19 cellular contexts compared by ENCODE assay signal in genomic region chr22:19912236-19912999, GRCh38. TPM values are rescaled to one million over a fixed set of nuclear protein-coding genes. Genes with fewer than 3 reads are reported as not detected.
A peak's percentile ranks its signal among the peaks of the same experiment; 100 is the strongest.
DNase-seq lines count a peak whose midpoint lies in the region; ATAC-seq and TF ChIP-seq lines count a peak whose summit lies in the region.
"Had no signal": no experiment of that assay in that cellular context is flagged by ENCODE, and none has a peak within 500 bp of the region (broad histone marks: within the 10 kb centered on the region; RNA-seq: fewer than 3 reads in every experiment).

No MANE protein-coding gene starts in this region.

- no peaks in the 10 kb centered on the region for H3K27me3 ChIP-seq in testis
- H3K27me3 ChIP-seq: body of pancreas, heart left ventricle, upper lobe of left lung had no signal

- no peaks in the 10 kb centered on the region for H3K4me1 ChIP-seq in testis
- H3K4me1 ChIP-seq: body of pancreas, heart left ventricle, upper lobe of left lung had no signal

- whole genome bisulfite sequencing in testis, 2 donors = 57 to 66% methylated on average over 7 to 18 of the region's 20 CpGs

- no peak for ATAC-seq in GM21360 (IDR thresholded peaks at IDR 0.05; ENCODE audit: unreplicated experiment)
- no peak for ATAC-seq in HG03196 (IDR thresholded peaks at IDR 0.05; ENCODE audit: unreplicated experiment)
- ATAC-seq: body of pancreas, T-helper 17 cell had no signal

- peak; percentile 11 for TF ChIP-seq CTCF in fibroblast of villous mesenchyme (IDR thresholded peaks at IDR 0.05; ENCODE audit: insufficient read depth, low read depth, low read length)
- no peak for TF ChIP-seq CTCF in testis (IDR thresholded peaks at IDR 0.05)

- no peak for TF ChIP-seq POLR2A in testis (IDR thresholded peaks at IDR 0.05)

- H3K4me3 ChIP-seq in fibroblast of villous mesenchyme (ENCODE audit: low read depth, low read length) (no peak overlapping the region), testis (no peak overlapping the region)
- H3K4me3 ChIP-seq: body of pancreas, heart left ventricle, smooth muscle cell, upper lobe of left lung had no signal

- intact Hi-C loops in testis (cut with DNase I; ENCODE audit: low total_unique reads) = loop anchor here (5.0 kb wide), 1 partner anchor 180 kb away; no protein-coding TSS in a partner anchor

- peak; percentile 27 for DNase-seq in NCI-H82 (lab: John Stamatoyannopoulos, UW)
- no peak for DNase-seq in NCI-H82 treated with DMSO at 0.1 percent for 48 hours (lab: John Stamatoyannopoulos, UW; ENCODE audit: unreplicated experiment)
- no peak for DNase-seq in fibroblast of villous mesenchyme (ENCODE audit: low read depth)
- DNase-seq in testis = peak; percentile 45
- DNase-seq: activated naive CD4-positive, alpha-beta T cell treated with anti-CD3 and anti-CD28 coated beads for 36 hours; body of pancreas; DMS79; heart left ventricle; midbrain; NCI-H1417; NCI-H226; SHP77; T-helper 17 cell; upper lobe of left lung had no signal

- H3K36me3 ChIP-seq in testis (ENCODE audit: low read depth, missing control alignments) = no peaks in the 10 kb centered on the region

- H3K27ac ChIP-seq in testis = no peak overlapping the region
- H3K27ac ChIP-seq: 22Rv1, body of pancreas, C4-2B, heart left ventricle, upper lobe of left lung had no signal

- H3K9me3 ChIP-seq in testis = no peaks in the 10 kb centered on the region
- H3K9me3 ChIP-seq: body of pancreas, upper lobe of left lung had no signal

RNA-seq across cellular contexts. Expression of gene COMT, which starts 29.2 kb away (rescaled TPM):
- total RNA-seq in fibroblast of villous mesenchyme = 173 and 236 TPM in 2 replicates
- total RNA-seq in testis = 100 to 1,000 TPM; 278 to 427 TPM
- polyA plus RNA-seq in testis (ENCODE audit: insufficient read depth, low read depth, low replicate concordance) = 147 TPM

RNA-seq across cellular contexts. Expression of gene TXNRD2, which starts 29.2 kb away (rescaled TPM):
- total RNA-seq in fibroblast of villous mesenchyme = 34.8 and 39.3 TPM in 2 replicates
- total RNA-seq in testis = 10 to 100 TPM; 36.6 to 49.9 TPM
- polyA plus RNA-seq in testis (ENCODE audit: insufficient read depth, low read depth, low replicate concordance) = 28.7 TPM
- total RNA-seq: smooth muscle cell had no signal

RNA-seq across cellular contexts. Expression of gene GNB1L, which starts 57.7 kb away (rescaled TPM):
- total RNA-seq in fibroblast of villous mesenchyme (5.2 and 11.0 TPM in 2 replicates), testis (1 to 10 TPM; 5.5 to 6.9 TPM)
- polyA plus RNA-seq in testis (ENCODE audit: insufficient read depth, low read depth, low replicate concordance) = 6.0 TPM

RNA-seq across cellular contexts. Expression of gene RTL10, which starts 57.7 kb away (rescaled TPM):
- total RNA-seq in fibroblast of villous mesenchyme (15.1 and 19.0 TPM in 2 replicates), testis (10 to 100 TPM; 11.0 to 14.7 TPM)
- polyA plus RNA-seq in testis (ENCODE audit: insufficient read depth, low read depth, low replicate concordance) = 10.9 TPM

Comparison
In these comparisons a context has a peak if more than half of its experiments do, and no peak if none do; other contexts are left out.
1. DNase-seq: peak in NCI-H82 (single experiment) and testis (single experiment); none in NCI-H82 treated with DMSO at 0.1 percent for 48 hours (single experiment) and fibroblast of villous mesenchyme (single experiment).